ENCODE assay signal across 9 cellular contexts in the genomic region with DNA sequence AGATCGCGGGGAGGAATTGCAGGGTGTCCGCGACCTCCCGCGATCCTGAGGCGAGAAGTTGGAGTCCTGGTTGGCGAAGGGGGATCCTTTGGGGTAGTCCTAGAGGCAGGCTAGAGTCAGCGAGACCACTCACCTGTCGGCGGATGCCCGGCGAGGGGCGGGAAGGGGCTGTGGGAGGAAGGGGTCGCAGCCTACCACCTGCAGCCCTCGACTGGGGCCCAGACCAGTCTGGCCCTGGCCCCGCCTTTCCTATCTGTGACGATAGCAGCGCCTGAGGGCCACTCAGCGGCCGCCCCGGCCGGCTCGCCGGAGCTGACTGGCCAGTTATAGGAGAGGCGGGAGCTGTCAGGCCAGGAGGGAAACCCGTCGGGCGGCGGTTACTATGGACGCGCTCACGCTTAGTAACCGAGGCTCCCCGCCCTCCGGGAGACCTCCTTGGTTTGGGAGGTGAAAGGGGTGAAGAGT. TPM values are rescaled to one million over a fixed set of nuclear protein-coding genes. Genes with fewer than 3 reads are reported as not detected.
DNase-seq lines count a peak whose midpoint lies in the region; ATAC-seq and TF ChIP-seq lines count a peak whose summit lies in the region.
"Had no signal": no experiment of that assay in that cellular context is flagged by ENCODE, and none has a peak within 500 bp of the region (broad histone marks: within the 10 kb centered on the region; RNA-seq: fewer than 3 reads in every experiment).

TSS of gene TEKT3 (minus strand) at position 213 of the 465 bp plus-strand sequence. CDS start 10,012 bp downstream, outside the sequence.

- peak within 1 kb of the TSS; percentile 61 for H3K4me3 ChIP-seq in AG04450 (ENCODE audit: low read depth, low read length)
- H3K4me3 ChIP-seq in naive thymus-derived CD4-positive, alpha-beta T cell (ENCODE audit: low read length) = no peak within 1 kb of the TSS

- CTCF ChIA-PET in AG04450 (lab: Charles Lee) = no interaction called here
- CTCF ChIA-PET in naive thymus-derived CD4-positive, alpha-beta T cell (lab: Charles Lee) = no interaction called here

- peaks cover 5% of the 10 kb centered on the region for H3K4me1 Mint-ChIP-seq in activated T-cell treated with anti-CD3 and anti-CD28 coated beads, Interleukin-2, amount 50 U/mL, for 4 hours (ENCODE audit: low read depth)
- peaks cover 5 to 13% (median 12%) of the 10 kb centered on the region in 7 donors for H3K4me1 Mint-ChIP-seq in naive thymus-derived CD4-positive, alpha-beta T cell
- peaks cover 6% of the 10 kb centered on the region for H3K4me1 Mint-ChIP-seq in type B pancreatic cell (ENCODE audit: unreplicated experiment)

- peaks cover 4% of the 10 kb centered on the region for H3K27me3 ChIP-seq in AG04450 (ENCODE audit: control insufficient read depth, insufficient read depth, low read length)
- H3K27me3 ChIP-seq in foreskin keratinocyte = peaks cover 53% of the 10 kb centered on the region
- H3K27me3 ChIP-seq in naive thymus-derived CD4-positive, alpha-beta T cell (ENCODE audit: control insufficient read depth in 2 of 2, insufficient read depth in 2 of 2, low read length in 2 of 2) = peaks cover 0 to 16% of the 10 kb centered on the region in 2 donors

- H3K27ac Mint-ChIP-seq in naive thymus-derived CD4-positive, alpha-beta T cell = no peak within 1 kb of the TSS
- H3K27ac Mint-ChIP-seq in type B pancreatic cell = peak within 1 kb of the TSS; percentile 54

- intact Hi-C loops in naive thymus-derived CD4-positive, alpha-beta T cell (cut with micrococcal nuclease) = no loop called here

- DNase-seq in AG04450 (ENCODE audit: low read depth, low spot score) (peak; percentile 20), HCEC 1CT (peak; percentile 75), foreskin keratinocyte (no peak), type B pancreatic cell (ENCODE audit: extremely low spot score, unreplicated experiment) (peak; percentile 82), GOT3 (lab: John Stamatoyannopoulos, UW) (no peak)
- DNase-seq in activated T-cell treated with anti-CD3 and anti-CD28 coated beads, Interleukin-2, amount 50 U/mL, for 4 hours = no peak
- no peak for DNase-seq in naive thymus-derived CD4-positive, alpha-beta T cell

- peak; percentile 72 to 76 for ATAC-seq in activated T-cell treated with anti-CD3 and anti-CD28 coated beads, Interleukin-2, amount 50 U/mL, for 4 hours
- ATAC-seq in foreskin keratinocyte (peak; percentile 96), HG03432 (IDR thresholded peaks at IDR 0.05; ENCODE audit: unreplicated experiment) (no peak)
- ATAC-seq in naive thymus-derived CD4-positive, alpha-beta T cell = peak; percentile 49

- H3K4me1 ChIP-seq in foreskin keratinocyte = no peaks in the 10 kb centered on the region
- H3K4me1 ChIP-seq in naive thymus-derived CD4-positive, alpha-beta T cell (ENCODE audit: control insufficient read depth in 2 of 2, insufficient read depth in 2 of 2, low read length in 2 of 2) = no peaks in the 10 kb centered on the region

- TF ChIP-seq CTCF in AG04450 (IDR thresholded peaks at IDR 0.05; ENCODE audit: low read depth, low read length) (no peak), foreskin keratinocyte (conservative IDR thresholded peaks at IDR 0.05) (no peak), type B pancreatic cell (conservative IDR thresholded peaks at IDR 0.05) (no peak)

- H3K4me3 Mint-ChIP-seq in activated T-cell treated with anti-CD3 and anti-CD28 coated beads, Interleukin-2, amount 50 U/mL, for 4 hours = peak within 1 kb of the TSS; percentile 1
- peak within 1 kb of the TSS; percentile 23 to 83 (median 58) for H3K4me3 Mint-ChIP-seq in naive thymus-derived CD4-positive, alpha-beta T cell
- peak within 1 kb of the TSS; percentile 89 for H3K4me3 Mint-ChIP-seq in type B pancreatic cell

- POLR2A ChIA-PET in AG04450 (lab: Yijun Ruan, JAX) = interaction anchor here (0.6 kb wide), 2 partner anchors 78 to 882 kb away, joined by 3 read pairs; no protein-coding TSS in a partner anchor
- POLR2A ChIA-PET in naive thymus-derived CD4-positive, alpha-beta T cell (lab: Charles Lee) = no interaction called here

- no peaks in the 10 kb centered on the region for H3K9me3 Mint-ChIP-seq in activated T-cell treated with anti-CD3 and anti-CD28 coated beads, Interleukin-2, amount 50 U/mL, for 4 hours
- H3K9me3 Mint-ChIP-seq in naive thymus-derived CD4-positive, alpha-beta T cell = peaks cover 0 to 15% (median 6%) of the 10 kb centered on the region in 11 donors
- H3K9me3 Mint-ChIP-seq in type B pancreatic cell = no peaks in the 10 kb centered on the region

- peaks cover 58% of the 10 kb centered on the region for H3K27me3 Mint-ChIP-seq in activated T-cell treated with anti-CD3 and anti-CD28 coated beads, Interleukin-2, amount 50 U/mL, for 4 hours (ENCODE audit: low read depth)
- H3K27me3 Mint-ChIP-seq in naive thymus-derived CD4-positive, alpha-beta T cell = peaks cover 66 to 82% (median 71%) of the 10 kb centered on the region in 5 donors
- peaks cover 70% of the 10 kb centered on the region for H3K27me3 Mint-ChIP-seq in type B pancreatic cell

- no peaks in the 10 kb centered on the region for H3K36me3 ChIP-seq in naive thymus-derived CD4-positive, alpha-beta T cell (ENCODE audit: control insufficient read depth in 2 of 3, insufficient read depth in 3 of 3, low read length in 3 of 3)

- H3K9me3 ChIP-seq in AG04450 (ENCODE audit: control insufficient read depth, insufficient read depth, low read length) = peaks cover 3% of the 10 kb centered on the region; the same call in 1 of the 2 replicates
- no peaks in the 10 kb centered on the region for H3K9me3 ChIP-seq in naive thymus-derived CD4-positive, alpha-beta T cell (ENCODE audit: control insufficient read depth in 2 of 3, low read length in 3 of 3)

- no peaks in the 10 kb centered on the region for H3K36me3 Mint-ChIP-seq in activated T-cell treated with anti-CD3 and anti-CD28 coated beads, Interleukin-2, amount 50 U/mL, for 4 hours (ENCODE audit: insufficient read depth)
- H3K36me3 Mint-ChIP-seq in naive thymus-derived CD4-positive, alpha-beta T cell = peaks cover 0 to 10% (median 5%) of the 10 kb centered on the region in 5 donors
- no peaks in the 10 kb centered on the region for H3K36me3 Mint-ChIP-seq in type B pancreatic cell

- H3K27ac ChIP-seq in AG04450 (ENCODE audit: low read depth, low read length) (no peak within 1 kb of the TSS), foreskin keratinocyte (no peak within 1 kb of the TSS)
- no peak within 1 kb of the TSS for H3K27ac ChIP-seq in naive thymus-derived CD4-positive, alpha-beta T cell (ENCODE audit: low read depth, low read length)

RNA-seq across cellular contexts. Expression of gene TEKT3, which starts in this region (rescaled TPM):
- polyA plus RNA-seq in AG04450 (2011; rRNA removed) = 0.36 and 0.69 TPM in 2 replicates
- polyA minus RNA-seq in AG04450 (2011; rRNA and poly(A)+ RNA removed) = 0.74 and 0.97 TPM in 2 replicates
- under 1 TPM in 1 of 3 donors, not detected in 2; 0.23 TPM for total RNA-seq in activated T-cell treated with anti-CD3 and anti-CD28 coated beads, Interleukin-2, amount 50 U/mL, for 4 hours
- total RNA-seq in foreskin keratinocyte = not detected in 2 replicates
- not detected in 2 replicates for polyA plus RNA-seq in foreskin keratinocyte
- under 1 TPM in 3 of 5 experiments, not detected in 2; 0.37 to 0.57 (median 0.49) TPM for total RNA-seq in naive thymus-derived CD4-positive, alpha-beta T cell
- polyA plus RNA-seq in naive thymus-derived CD4-positive, alpha-beta T cell = not detected
- total RNA-seq in type B pancreatic cell (ENCODE audit: low replicate concordance) = 0.56 and 1.3 TPM in 2 replicates
- total RNA-seq: mononuclear cell had no signal

Comparison
In these comparisons a context has a peak if more than half of its experiments do, and no peak if none do; other contexts are left out.
1. Peak in DNase-seq and H3K4me3 ChIP-seq in AG04450; RNA of the gene not detected or under 1 TPM.
2. Peak in ATAC-seq in activated T-cell treated with anti-CD3 and anti-CD28 coated beads, Interleukin-2, amount 50 U/mL, for 4 hours; RNA of the gene not detected or under 1 TPM.
3. Peak in ATAC-seq in foreskin keratinocyte; RNA of the gene not detected or under 1 TPM.
4. Peak in ATAC-seq in naive thymus-derived CD4-positive, alpha-beta T cell; RNA of the gene not detected or under 1 TPM.
5. DNase-seq: peak in HCEC 1CT (single experiment) and type B pancreatic cell (single experiment); none in activated T-cell treated with anti-CD3 and anti-CD28 coated beads, Interleukin-2, amount 50 U/mL, for 4 hours (single experiment), foreskin keratinocyte (0 of 2), naive thymus-derived CD4-positive, alpha-beta T cell (0 of 9) and GOT3 (single experiment).
6. H3K4me3 Mint-ChIP-seq: peak in every context shown above with its lines; median percentile 89 in type B pancreatic cell; 58 in naive thymus-derived CD4-positive, alpha-beta T cell; 1 in activated T-cell treated with anti-CD3 and anti-CD28 coated beads, Interleukin-2, amount 50 U/mL, for 4 hours.